25 cellular contexts compared by ENCODE assay signal in the genomic region with DNA sequence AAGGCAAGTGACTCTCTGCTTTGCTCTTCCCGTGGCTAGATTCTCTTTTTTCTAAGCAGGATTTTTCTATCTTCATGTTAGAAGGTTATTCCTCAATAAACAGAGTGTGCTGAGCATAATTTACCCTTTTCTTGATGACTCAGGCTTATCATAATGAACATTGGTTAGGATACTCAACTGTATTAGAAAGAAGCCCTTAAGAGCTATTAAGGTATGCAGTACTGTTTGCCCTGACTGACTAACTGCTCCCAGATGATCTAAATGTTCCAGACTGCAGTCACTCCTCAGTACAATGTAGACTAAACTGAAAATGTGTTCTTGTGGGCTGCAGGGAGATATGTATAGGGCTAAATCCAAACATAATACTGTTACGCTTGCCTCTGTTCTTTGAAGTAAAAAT.
DNase-seq lines count a peak whose midpoint lies in the region; ATAC-seq, FAIRE-seq and TF ChIP-seq lines count a peak whose summit lies in the region.
"Had no signal": no experiment of that assay in that cellular context is flagged by ENCODE, and none has a peak within 500 bp of the region (broad histone marks: within the 10 kb centered on the region; RNA-seq: fewer than 3 reads in every experiment).

No MANE protein-coding gene starts in this region.

- no peak overlapping the region for H3K4ac ChIP-seq in mesenchymal stem cell (ENCODE audit: low read depth in 1 of 2, low read length in 2 of 2)

- peak; percentile 36 for FAIRE-seq in GM12892 (lab: Jason Lieb, UNC)
- FAIRE-seq: GM19239, H1 had no signal

- H3K4me2 ChIP-seq in PC-3 (ENCODE audit: low read length), result no peak overlapping the region; the same call in 1 of the 2 replicates
- no peak overlapping the region for H3K4me2 ChIP-seq in mesenchymal stem cell (ENCODE audit: low read length, poor library complexity, severe bottlenecking)
- H3K4me2 ChIP-seq: KMS-11 had no signal

- H2BK15ac ChIP-seq in mesenchymal stem cell (ENCODE audit: low read depth, poor library complexity, severe bottlenecking), result no peak overlapping the region

- H3K27me3 ChIP-seq in PC-3 (ENCODE audit: low read length) (no peaks in the 10 kb centered on the region), brain microvascular endothelial cell (replicated peaks) (no peaks in the 10 kb centered on the region), mesenchymal stem cell (ENCODE audit: control insufficient read depth in 1 of 2, insufficient read depth in 1 of 2, low read length in 2 of 2) (no peaks in the 10 kb centered on the region)

- no TSS peak for BruUV-seq in PC-3 (replicated peaks; lab: Mats Ljungman, UMichigan)

- no peak overlapping the region for H3K9ac ChIP-seq in PC-3 (ENCODE audit: low read length)
- no peak overlapping the region for H3K9ac ChIP-seq in mesenchymal stem cell (ENCODE audit: low read length)
- H3K9ac ChIP-seq: KMS-11 had no signal

- H3K4me3 ChIP-seq in PC-3 (ENCODE audit: low read length), result no peak overlapping the region
- no peak overlapping the region for H3K4me3 ChIP-seq in brain microvascular endothelial cell (ENCODE audit: low read depth, low read length)
- H3K4me3 ChIP-seq in mesenchymal stem cell (ENCODE audit: insufficient read depth in 1 of 2, low read depth in 1 of 2, low read length in 2 of 2), result no peak overlapping the region

- no peaks in the 10 kb centered on the region for H3F3A ChIP-seq in PC-3 (ENCODE audit: low read length, unreplicated experiment)

- H3K27ac ChIP-seq in PC-3 (ENCODE audit: low read length) (no peak overlapping the region), brain microvascular endothelial cell (no peak overlapping the region), mesenchymal stem cell (ENCODE audit: low read length, poor library complexity, severe bottlenecking) (no peak overlapping the region)
- H3K27ac ChIP-seq: C4-2B, KMS-11 had no signal

- no peak overlapping the region for H3K14ac ChIP-seq in mesenchymal stem cell (ENCODE audit: low read length in 2 of 2)

- WGBS in mesenchymal stem cell, result no CpG with 5 or more reads among the region's 2 CpGs

- no peak for TF ChIP-seq POLR2A in GM12892 (IDR thresholded peaks at IDR 0.05; ENCODE audit: low read depth, low read length)

- H3K79me1 ChIP-seq in mesenchymal stem cell (replicated peaks; ENCODE audit: low read length, poor library complexity, severe bottlenecking), result no peaks in the 10 kb centered on the region

- ATAC-seq in PC-3, result peak; percentile 88
- ATAC-seq in HG03378 (IDR thresholded peaks at IDR 0.05; ENCODE audit: unreplicated experiment), result no peak
- ATAC-seq: HCT116 had no signal

- H3K23ac ChIP-seq in mesenchymal stem cell (ENCODE audit: low read length in 2 of 2), result no peak overlapping the region

- POLR2A ChIA-PET in PC-3 (lab: Charles Lee; ENCODE audit: unreplicated experiment), result no interaction called here

- H4K8ac ChIP-seq in mesenchymal stem cell (ENCODE audit: low read length), result no peak overlapping the region

- no peak overlapping the region for H2BK12ac ChIP-seq in mesenchymal stem cell (ENCODE audit: low read length in 2 of 2)

- no peaks in the 10 kb centered on the region for H3K79me2 ChIP-seq in PC-3 (ENCODE audit: low read length)

- H4K20me1 ChIP-seq in PC-3 (ENCODE audit: low read length), result no peaks in the 10 kb centered on the region

- no peak overlapping the region for H2AK5ac ChIP-seq in mesenchymal stem cell (ENCODE audit: low read length, severe bottlenecking)

- no peaks in the 10 kb centered on the region for H3K9me2 ChIP-seq in PC-3 (replicated peaks; ENCODE audit: low read length)

- H3K4me1 ChIP-seq in PC-3 (ENCODE audit: insufficient read depth, low read length) (peaks cover 42% of the 10 kb centered on the region), mesenchymal stem cell (ENCODE audit: control insufficient read depth, insufficient read depth, low read depth, low read length) (no peaks in the 10 kb centered on the region)

- no peak for TF ChIP-seq CTCF in PC-3 (conservative IDR thresholded peaks at IDR 0.05; ENCODE audit: low read depth, low read length)
- TF ChIP-seq CTCF in brain microvascular endothelial cell (IDR thresholded peaks at IDR 0.05; ENCODE audit: low read depth, low read length, missing control alignments), result no peak

- intact Hi-C loops in PC-3 (cut with micrococcal nuclease), result no loop called here

- no peak overlapping the region for H3K18ac ChIP-seq in mesenchymal stem cell (ENCODE audit: low read depth in 1 of 2, low read length in 2 of 2)

- in situ Hi-C loops in brain microvascular endothelial cell (cut with HindIII; ENCODE audit: low pct_ligation_motif_present, low sequenced_read_pairs), result no loop called here

- no peak overlapping the region for H2AFZ ChIP-seq in PC-3 (ENCODE audit: low read length)
- H2AFZ ChIP-seq in mesenchymal stem cell (ENCODE audit: low read depth, low read length), result no peak overlapping the region

- no peak overlapping the region for H2BK120ac ChIP-seq in mesenchymal stem cell (ENCODE audit: low read depth, low read length)

- H4K91ac ChIP-seq in mesenchymal stem cell (ENCODE audit: low read length), result no peak overlapping the region

- no peak overlapping the region for H2BK5ac ChIP-seq in mesenchymal stem cell (ENCODE audit: low read depth, low read length, poor library complexity, severe bottlenecking)

- CTCF ChIA-PET in PC-3 (lab: Charles Lee), result no interaction called here

- H3K36me3 ChIP-seq in PC-3 (ENCODE audit: low read depth, low read length), result no peaks in the 10 kb centered on the region
- H3K36me3 ChIP-seq in brain microvascular endothelial cell (replicated peaks), result no peaks in the 10 kb centered on the region
- H3K36me3 ChIP-seq in mesenchymal stem cell (ENCODE audit: control insufficient read depth in 1 of 2, insufficient read depth in 2 of 2, low read depth in 1 of 2, low read length in 2 of 2), result no peaks in the 10 kb centered on the region

- DNase-seq in GM12892 (ENCODE audit: insufficient read length) (no peak), PC-3 (peak; percentile 62), brain microvascular endothelial cell (peak; percentile 11), mesenchymal stem cell (peak; percentile 3), OCI-M1 (lab: John Stamatoyannopoulos, UW) (no peak), HUDEP-2 (lab: John Stamatoyannopoulos, UW; ENCODE audit: unreplicated experiment in 76 of 76) (no peak)
- DNase-seq: CD8-positive, alpha-beta memory T cell; DMS 273 treated with DMSO at 0.1 percent for 48 hours; DMS79; MM.1S; NCI-H1417 treated with DMSO at 0.1 percent for 48 hours; NCI-H1694 treated with DMSO at 0.1 percent for 48 hours; NCI-H2081; NCI-H2171 treated with DMSO at 0.1 percent for 48 hours; NCI-H345; NCI-H510A treated with DMSO at 0.1 percent for 48 hours; NCI-H748 treated with DMSO at 0.1 percent for 48 hours; RPMI8226; SHP77 had no signal

- H3K9me3 ChIP-seq in PC-3 (ENCODE audit: low read length) (no peaks in the 10 kb centered on the region), mesenchymal stem cell (ENCODE audit: control insufficient read depth, low read length) (peaks cover under 1% of the 10 kb centered on the region)

Comparison
In these comparisons a context has a peak if more than half of its experiments do, and no peak if none do; other contexts are left out.
1. DNase-seq: peak in PC-3 (single experiment), brain microvascular endothelial cell (single experiment) and mesenchymal stem cell (single experiment); none in GM12892 (single experiment), OCI-M1 (single experiment) and HUDEP-2 (0 of 76).